10 cellular contexts compared by ENCODE assay signal in the genomic region with DNA sequence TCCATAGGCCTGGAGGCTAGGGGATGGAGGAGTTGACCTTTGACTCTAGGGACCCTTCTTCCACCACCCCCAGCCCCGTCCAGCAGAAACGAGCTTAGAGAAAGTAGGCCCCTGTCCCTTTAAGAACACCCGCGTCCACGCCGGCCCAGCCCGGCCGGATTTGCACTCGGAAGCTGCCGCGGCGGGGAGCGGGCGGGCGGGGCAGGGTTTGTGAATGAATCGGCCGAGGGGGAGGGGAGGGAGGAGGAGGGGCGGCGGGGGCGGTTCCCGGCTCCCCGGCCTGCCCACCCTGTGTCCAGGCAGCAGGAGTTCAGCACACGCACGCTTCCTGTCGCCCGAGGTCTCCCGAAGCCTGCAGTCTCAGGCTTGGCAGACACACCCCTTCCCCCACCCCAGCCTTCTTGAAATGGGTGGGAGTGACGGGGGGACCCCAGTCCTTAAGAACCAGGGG. TPM values are rescaled to one million over a fixed set of nuclear protein-coding genes. Genes with fewer than 3 reads are reported as not detected.
DNase-seq lines count a peak whose midpoint lies in the region; ATAC-seq, FAIRE-seq and TF ChIP-seq lines count a peak whose summit lies in the region.
"Had no signal": no experiment of that assay in that cellular context is flagged by ENCODE, and none has a peak within 500 bp of the region (broad histone marks: within the 10 kb centered on the region; RNA-seq: fewer than 3 reads in every experiment).

No MANE protein-coding gene starts in this region.

- intact Hi-C loops in colonic mucosa (cut with DNase I), result no loop called here

- H3K4me3 ChIP-seq in colonic mucosa (no peak overlapping the region), small intestine (ENCODE audit: low read depth in 1 of 2, low read length in 2 of 2) (no peak overlapping the region)

- peak overlapping the region; percentile 78 for H3K4me3 Mint-ChIP-seq in neural crest cell

- TF ChIP-seq CTCF in colonic mucosa (IDR thresholded peaks at IDR 0.05) (no peak), neural crest cell (conservative IDR thresholded peaks at IDR 0.05) (no peak)

- H3K9ac ChIP-seq in colonic mucosa (ENCODE audit: low read depth in 2 of 2, low read length in 2 of 2), result no peak overlapping the region

- no peak for ATAC-seq in HG03280 (IDR thresholded peaks at IDR 0.05; ENCODE audit: unreplicated experiment)
- no peak for ATAC-seq in HG03175 (IDR thresholded peaks at IDR 0.05; ENCODE audit: unreplicated experiment)

- H3K36me3 ChIP-seq in colonic mucosa (no peaks in the 10 kb centered on the region), small intestine (ENCODE audit: control insufficient read depth in 2 of 2, insufficient read depth in 2 of 2, low read length in 2 of 2) (no peaks in the 10 kb centered on the region)

- H3K27ac ChIP-seq in colonic mucosa, result no peak overlapping the region
- peak overlapping the region in 1 of 2 donors; percentile 36 for H3K27ac ChIP-seq in small intestine (ENCODE audit: low read depth in 1 of 2, low read length in 1 of 2)
- H3K27ac ChIP-seq: epithelial cell of prostate had no signal

- peaks cover 64% of the 10 kb centered on the region for H3K27me3 Mint-ChIP-seq in neural crest cell (ENCODE audit: low read depth)

- no peaks in the 10 kb centered on the region for H3K9me3 Mint-ChIP-seq in neural crest cell

- H3K9me3 ChIP-seq in colonic mucosa (no peaks in the 10 kb centered on the region), small intestine (ENCODE audit: control insufficient read depth, low read depth) (no peaks in the 10 kb centered on the region)

- no peak overlapping the region for H3K27ac Mint-ChIP-seq in neural crest cell (ENCODE audit: unreplicated experiment)

- no peak for FAIRE-seq in small intestine (lab: Jason Lieb, UNC)

- 0 to 1% (median 1%) methylated on average over 13 to 26 of the region's 28 CpGs for WGBS in small intestine, 3 donors

- H3K4me1 ChIP-seq in colonic mucosa, result no peaks in the 10 kb centered on the region
- H3K4me1 ChIP-seq in small intestine (ENCODE audit: control insufficient read depth in 2 of 2, insufficient read depth in 1 of 2, low read depth in 1 of 2, low read length in 1 of 2), result peaks cover 0 to 2% of the 10 kb centered on the region in 2 donors

- H3K27me3 ChIP-seq in colonic mucosa, result peaks cover 32% of the 10 kb centered on the region
- peaks cover 3 to 16% of the 10 kb centered on the region in 2 donors for H3K27me3 ChIP-seq in small intestine (ENCODE audit: control insufficient read depth in 2 of 2, insufficient read depth in 2 of 2, low read length in 2 of 2)

- DNase-seq in ELF-1 (ENCODE audit: low read depth, low spot score) (peak; percentile 62), NCI-H2227 (lab: John Stamatoyannopoulos, UW; ENCODE audit: unreplicated experiment) (peak; percentile 60), colonic mucosa (peak; percentile 20), neural crest cell (ENCODE audit: low read depth, low spot score) (peak; percentile 43), amniotic stem cell (lab: John Stamatoyannopoulos, UW) (no peak), small intestine (no peak)
- DNase-seq: stimulated activated CD4-positive, alpha-beta T cell treated with anti-CD3 and anti-CD28 coated beads, Interleukin-4, amount 100 ng/mL, for 24 hours had no signal

- peaks cover 12% of the 10 kb centered on the region for H3K4me1 Mint-ChIP-seq in neural crest cell

- no peaks in the 10 kb centered on the region for H3K36me3 Mint-ChIP-seq in neural crest cell (ENCODE audit: low read depth)

RNA-seq across cellular contexts. Expression of a gene that starts 1.5 kb away (rescaled TPM):
- total RNA-seq in colonic mucosa, result under 1 TPM; 0.29 to 0.62 TPM
- 5.7 and 6.4 TPM in 2 replicates for total RNA-seq in neural crest cell
- polyA plus RNA-seq in small intestine, result 1 to 10 TPM in 1 of 3 donors, not detected in 2; 1.1 TPM

RNA-seq across cellular contexts. Expression of a gene that starts 32.7 kb away (rescaled TPM):
- total RNA-seq in colonic mucosa, result 10 to 100 TPM; 48.1 to 57.1 TPM
- 91.8 and 93.4 TPM in 2 replicates for total RNA-seq in neural crest cell
- 10 to 100 TPM; 18.0 to 26.4 (median 24.3) TPM for polyA plus RNA-seq in small intestine

Comparison
In these comparisons a context has a peak if more than half of its experiments do, and no peak if none do; other contexts are left out.
1. DNase-seq: peak in ELF-1 (single experiment), NCI-H2227 (single experiment), colonic mucosa (single experiment) and neural crest cell (single experiment); none in amniotic stem cell (single experiment) and small intestine (single experiment).